28 cellular contexts compared by ENCODE assay signal in genomic region chr16:57742543-57742942, GRCh38. TPM values are rescaled to one million over a fixed set of nuclear protein-coding genes. Genes with fewer than 3 reads are reported as not detected.
A peak's percentile ranks its signal among the peaks of the same experiment; 100 is the strongest.
DNase-seq lines count a peak whose midpoint lies in the region; TF ChIP-seq lines count a peak whose summit lies in the region.
"Had no signal": no experiment of that assay in that cellular context is flagged by ENCODE, and none has a peak within 500 bp of the region (broad histone marks: within the 10 kb centered on the region; RNA-seq: fewer than 3 reads in every experiment).

No MANE protein-coding gene starts in this region.

- no peak overlapping the region for H4K8ac ChIP-seq in trophoblast cell (ENCODE audit: low read depth, low read length)

- peaks cover 4% of the 10 kb centered on the region for H3K36me3 ChIP-seq in endodermal cell (ENCODE audit: control insufficient read depth, insufficient read depth, low read length)
- peaks cover 0 to 2% of the 10 kb centered on the region in 2 experiments for H3K36me3 ChIP-seq in trophoblast cell (ENCODE audit: control insufficient read depth in 1 of 2, insufficient read depth in 2 of 2, low read length in 2 of 2)
- H3K36me3 ChIP-seq: left ventricle myocardium inferior, SJCRH30 had no signal

- CTCF ChIA-PET in MCF 10A (lab: Yijun Ruan, JAX), result interaction anchor here (0.6 to 1.1 kb wide), 2 partner anchors 15 to 188 kb away, joined by 3 to 6 read pairs; no protein-coding TSS in a partner anchor

- H3K4ac ChIP-seq in trophoblast cell (ENCODE audit: low read depth, low read length), result no peak overlapping the region

- H3K27me3 ChIP-seq in endodermal cell (ENCODE audit: control insufficient read depth, insufficient read depth, low read length, poor library complexity, severe bottlenecking) (no peaks in the 10 kb centered on the region), trophoblast cell (ENCODE audit: insufficient read depth, low read length) (no peaks in the 10 kb centered on the region)
- H3K27me3 ChIP-seq: gastroesophageal sphincter, SJCRH30, tibial artery had no signal

- peak; percentile 26 for DNase-seq in NCI-H82 (lab: John Stamatoyannopoulos, UW)
- DNase-seq in NCI-H82 treated with DMSO at 0.1 percent for 48 hours (lab: John Stamatoyannopoulos, UW; ENCODE audit: unreplicated experiment), result no peak
- peak; percentile 93 for DNase-seq in NCI-H748 (lab: John Stamatoyannopoulos, UW; ENCODE audit: unreplicated experiment)
- DNase-seq in endodermal cell, result peak; percentile 42
- DNase-seq in trophoblast cell, result no peak
- DNase-seq in hypothalamus (lab: John Stamatoyannopoulos, UW), result no peak
- no peak for DNase-seq in NCI-H1436 (lab: John Stamatoyannopoulos, UW)
- no peak for DNase-seq in MCF 10A (ENCODE audit: unreplicated experiment)
- DNase-seq: activated CD4-positive, CD25-positive, alpha-beta regulatory T cell treated with anti-CD3 and anti-CD28 coated beads, Interleukin-2, amount 50 U/mL, for 72 hours; activated gamma-delta T cell; activated T-cell treated with anti-CD3 and anti-CD28 coated beads, Interleukin-2, amount 50 U/mL, for 24 hours; CD8-positive, alpha-beta memory T cell; dermis blood vessel endothelial cell; GOT3; naive thymus-derived CD8-positive, alpha-beta T cell; NCI-H2107; stimulated activated CD8-positive, alpha-beta memory T cell treated with anti-CD3 and anti-CD28 coated beads, Interleukin-4, amount 100 ng/mL, for 48 hours; tibial artery had no signal

- peaks cover 5% of the 10 kb centered on the region for H3K4me1 ChIP-seq in endodermal cell (ENCODE audit: control insufficient read depth, insufficient read depth, low read length)
- H3K4me1 ChIP-seq in trophoblast cell (ENCODE audit: control insufficient read depth in 1 of 2, insufficient read depth in 2 of 2, low read length in 2 of 2), result no peaks in the 10 kb centered on the region

- H3K9ac ChIP-seq in endodermal cell (ENCODE audit: extremely low read depth, low read length, poor library complexity, severe bottlenecking) (no peak overlapping the region), trophoblast cell (ENCODE audit: low read length) (peak overlapping the region; percentile 12)

- peaks cover 6% of the 10 kb centered on the region for H3K4me1 Mint-ChIP-seq in endodermal cell
- no peaks in the 10 kb centered on the region for H3K4me1 Mint-ChIP-seq in MCF 10A (ENCODE audit: insufficient read depth, unreplicated experiment)
- H3K4me1 Mint-ChIP-seq: central memory CD8-positive, alpha-beta T cell had no signal

- H3K79me1 ChIP-seq in trophoblast cell (ENCODE audit: low read length), result no peaks in the 10 kb centered on the region

- H3K27me3 Mint-ChIP-seq in endodermal cell (ENCODE audit: insufficient read depth) (no peaks in the 10 kb centered on the region), MCF 10A (ENCODE audit: insufficient read depth, unreplicated experiment) (no peaks in the 10 kb centered on the region)
- H3K27me3 Mint-ChIP-seq: activated T-cell treated with anti-CD3 and anti-CD28 coated beads, Interleukin-2, amount 50 U/mL, for 24 hours; CD8-positive, alpha-beta memory T cell; central memory CD8-positive, alpha-beta T cell; naive thymus-derived CD8-positive, alpha-beta T cell had no signal

- no peak overlapping the region for H2BK120ac ChIP-seq in trophoblast cell (ENCODE audit: insufficient read depth, low read length, poor library complexity)

- H2AFZ ChIP-seq in trophoblast cell (ENCODE audit: insufficient read depth, low read length, poor library complexity), result no peak overlapping the region

- H2BK5ac ChIP-seq in trophoblast cell (ENCODE audit: low read depth, low read length, poor library complexity), result no peak overlapping the region

- 69 to 82% methylated on average over 3 of the region's 4 CpGs for WGBS in endodermal cell (ENCODE audit: insufficient coverage in 1 of 2, insufficient read length in 1 of 2), 2 experiments
- no CpG with 5 or more reads among the region's 4 CpGs for WGBS in trophoblast cell (ENCODE audit: extremely low coverage, insufficient coverage, insufficient read length)

- POLR2A ChIA-PET in MCF 10A (lab: Yijun Ruan, JAX), result no interaction called here

- no peak overlapping the region for H3K4me2 ChIP-seq in trophoblast cell (ENCODE audit: low read length)
- H3K4me2 ChIP-seq: A549 had no signal

- H3K79me2 ChIP-seq in trophoblast cell (ENCODE audit: control insufficient read depth, insufficient read depth, low read length, poor library complexity), result no peaks in the 10 kb centered on the region

- intact Hi-C loops in MCF 10A (cut with micrococcal nuclease), result no loop called here

- H3K9me3 Mint-ChIP-seq in endodermal cell (no peaks in the 10 kb centered on the region), MCF 10A (ENCODE audit: unreplicated experiment) (no peaks in the 10 kb centered on the region)
- H3K9me3 Mint-ChIP-seq: activated T-cell treated with anti-CD3 and anti-CD28 coated beads, Interleukin-2, amount 50 U/mL, for 24 hours; CD8-positive, alpha-beta memory T cell; central memory CD8-positive, alpha-beta T cell; naive thymus-derived CD8-positive, alpha-beta T cell had no signal

- TF ChIP-seq CTCF in endodermal cell (conservative IDR thresholded peaks at IDR 0.05) (no peak), MCF 10A (IDR thresholded peaks at IDR 0.05; ENCODE audit: unreplicated experiment) (no peak)

- H3K4me3 Mint-ChIP-seq in endodermal cell, result no peak overlapping the region
- H3K4me3 Mint-ChIP-seq in MCF 10A (ENCODE audit: unreplicated experiment), result no peak overlapping the region
- H3K4me3 Mint-ChIP-seq: activated T-cell treated with anti-CD3 and anti-CD28 coated beads, Interleukin-2, amount 50 U/mL, for 24 hours; CD8-positive, alpha-beta memory T cell; central memory CD8-positive, alpha-beta T cell; naive thymus-derived CD8-positive, alpha-beta T cell had no signal

- no peak overlapping the region for H4K91ac ChIP-seq in trophoblast cell (ENCODE audit: low read depth, low read length)

- H2AK5ac ChIP-seq in trophoblast cell (ENCODE audit: low read length), result no peak overlapping the region

- H3K36me3 Mint-ChIP-seq in endodermal cell (ENCODE audit: low read depth) (peaks cover 6% of the 10 kb centered on the region), MCF 10A (ENCODE audit: insufficient read depth, unreplicated experiment) (peaks cover 15% of the 10 kb centered on the region)

- no peak overlapping the region for H3K18ac ChIP-seq in trophoblast cell (ENCODE audit: low read length)

- no peak overlapping the region for H3K27ac ChIP-seq in endodermal cell (ENCODE audit: low read depth, low read length)
- no peak overlapping the region for H3K27ac ChIP-seq in trophoblast cell (ENCODE audit: low read depth, low read length)
- H3K27ac ChIP-seq: A549, gastroesophageal sphincter, left ventricle myocardium inferior, SJCRH30, tibial artery had no signal

- H3K27ac Mint-ChIP-seq in endodermal cell (peak overlapping the region; percentile 29), MCF 10A (ENCODE audit: low read depth, unreplicated experiment) (no peak overlapping the region)
- H3K27ac Mint-ChIP-seq: activated T-cell treated with anti-CD3 and anti-CD28 coated beads, Interleukin-2, amount 50 U/mL, for 24 hours; CD8-positive, alpha-beta memory T cell; naive thymus-derived CD8-positive, alpha-beta T cell had no signal

- H3K23ac ChIP-seq in trophoblast cell (ENCODE audit: low read length), result no peak overlapping the region

- H3K4me3 ChIP-seq in endodermal cell (ENCODE audit: low read length) (no peak overlapping the region), trophoblast cell (ENCODE audit: low read depth, low read length) (no peak overlapping the region)
- H3K4me3 ChIP-seq: A549, gastroesophageal sphincter, left ventricle myocardium inferior, SJCRH30, skin epidermis, tibial artery had no signal

- no peak overlapping the region for H3K14ac ChIP-seq in trophoblast cell (ENCODE audit: low read length)

- no peak overlapping the region for H2BK12ac ChIP-seq in trophoblast cell (ENCODE audit: low read length)

- no peak overlapping the region for H4K12ac ChIP-seq in trophoblast cell (ENCODE audit: low read depth, low read length)

- no peaks in the 10 kb centered on the region for H3K9me3 ChIP-seq in endodermal cell (ENCODE audit: control insufficient read depth, low read length)
- peaks cover 5% of the 10 kb centered on the region for H3K9me3 ChIP-seq in trophoblast cell (ENCODE audit: insufficient read depth, low read depth, low read length)
- H3K9me3 ChIP-seq: A549, gastroesophageal sphincter, left ventricle myocardium inferior, SJCRH30, tibial artery had no signal

- no TSS peak for BruUV-seq in MCF 10A (replicated peaks; lab: Mats Ljungman, UMichigan)

RNA-seq across cellular contexts. Expression of gene KATNB1, which starts 7.0 kb away (rescaled TPM):
- 10 to 100 TPM; 26.1 to 32.4 TPM for total RNA-seq in endodermal cell
- polyA plus RNA-seq in endodermal cell (2013, experiment 1 of 2), result 35.1 TPM
- 29.6 TPM for polyA plus RNA-seq in endodermal cell (2013, experiment 2 of 2)
- polyA plus RNA-seq in trophoblast cell (2013), result 7.0 and 7.9 TPM in 2 replicates
- 22.7 and 30.6 TPM in 2 replicates for total RNA-seq in MCF 10A (2022)

RNA-seq across cellular contexts. Expression of gene DRC7, which starts 47.9 kb away (rescaled TPM):
- 1 to 10 TPM; 1.6 to 1.8 TPM for total RNA-seq in endodermal cell
- 0.25 TPM for polyA plus RNA-seq in endodermal cell (2013, experiment 1 of 2)
- polyA plus RNA-seq in endodermal cell (2013, experiment 2 of 2), result 0.46 TPM
- 0.06 and 0.19 TPM in 2 replicates for polyA plus RNA-seq in trophoblast cell (2013)
- not detected in 2 replicates for total RNA-seq in MCF 10A (2022)
- total RNA-seq: activated CD8-positive, alpha-beta memory T cell treated with anti-CD3 and anti-CD28 coated beads for 36 hours; CD8-positive, alpha-beta memory T cell; dermis blood vessel endothelial cell; fibroblast of lung; left ventricle myocardium inferior; mesenteric fat pad; naive thymus-derived CD8-positive, alpha-beta T cell; RPMI7951; SJCRH30 had no signal
- polyA plus RNA-seq: CD8-positive, alpha-beta memory T cell; fibroblast of lung; naive thymus-derived CD8-positive, alpha-beta T cell had no signal

RNA-seq across cellular contexts. Expression of gene KIFC3, which starts 59.7 kb away (rescaled TPM):
- total RNA-seq in endodermal cell (10 to 100 TPM; 39.2 to 39.3 TPM), MCF 10A (2022) (97.1 and 120 TPM in 2 replicates)
- polyA plus RNA-seq in endodermal cell (2013, experiment 1 of 2), result 18.0 TPM
- 22.9 TPM for polyA plus RNA-seq in endodermal cell (2013, experiment 2 of 2)
- 14.9 and 15.9 TPM in 2 replicates for polyA plus RNA-seq in trophoblast cell (2013)

Comparison
In these comparisons a context has a peak if more than half of its experiments do, and no peak if none do; other contexts are left out.
1. DNase-seq: peak in NCI-H82 (single experiment), NCI-H748 (single experiment) and endodermal cell (single experiment); none in NCI-H82 treated with DMSO at 0.1 percent for 48 hours (single experiment), trophoblast cell (0 of 2), hypothalamus (0 of 51), NCI-H1436 (single experiment) and MCF 10A (single experiment).